In genomic region chr10:118754132-118754555, GRCh38 we compare ENCODE assay signal across 8 cellular contexts. TPM values are rescaled to one million over a fixed set of nuclear protein-coding genes. Genes with fewer than 3 reads are reported as not detected.
DNase-seq lines count a peak whose midpoint lies in the region; ATAC-seq and TF ChIP-seq lines count a peak whose summit lies in the region.

No MANE protein-coding gene starts in this region.

- H3K9ac ChIP-seq in SK-N-MC (ENCODE audit: insufficient read length): peak overlapping the region; percentile 80

- H3K36me3 ChIP-seq in SK-N-MC (ENCODE audit: insufficient read depth, low read length): no peaks in the 10 kb centered on the region
- no peaks in the 10 kb centered on the region for H3K36me3 ChIP-seq in iPS DF 6.9 (ENCODE audit: control insufficient read depth, insufficient read depth, low read length)
- no peaks in the 10 kb centered on the region for H3K36me3 ChIP-seq in sigmoid colon

- WGBS in iPS DF 6.9 (ENCODE audit: insufficient coverage, insufficient read length): no CpG with 5 or more reads among the region's 26 CpGs
- WGBS in sigmoid colon, 2 donors: 0 to 1% methylated on average over 26 of the region's 26 CpGs

- no peak overlapping the region for H3K27ac ChIP-seq in SK-N-MC
- H3K27ac ChIP-seq in iPS DF 6.9 (ENCODE audit: low read length): no peak overlapping the region
- peak overlapping the region; percentile 83 to 98 (median 94) for H3K27ac ChIP-seq in sigmoid colon

- H3K4me3 ChIP-seq in AG09309 (ENCODE audit: control insufficient read depth, low read depth, low read length): peak overlapping the region; percentile 88
- H3K4me3 ChIP-seq in SK-N-MC: peak overlapping the region; percentile 83
- H3K4me3 ChIP-seq in astrocyte of the cerebellum (ENCODE audit: low read depth, low read length): peak overlapping the region; percentile 69
- peak overlapping the region; percentile 73 for H3K4me3 ChIP-seq in iPS DF 6.9 (ENCODE audit: low read length)
- H3K4me3 ChIP-seq in sigmoid colon: peak overlapping the region; percentile 91 to 99 (median 98)

- no peak for TF ChIP-seq POLR2A in sigmoid colon (IDR thresholded peaks at IDR 0.05)

- no peak for DNase-seq in AG09309 (ENCODE audit: low read depth)
- DNase-seq in SK-N-MC (ENCODE audit: low read depth, low spot score): no peak
- no peak for DNase-seq in astrocyte of the cerebellum (ENCODE audit: low read depth)
- DNase-seq in iPS DF 6.9 (ENCODE audit: low read depth, low spot score): no peak
- DNase-seq in sigmoid colon: peak; percentile 73
- DNase-seq in MV-4-11 (lab: John Stamatoyannopoulos, UW): no peak

- TF ChIP-seq CTCF in AG09309 (IDR thresholded peaks at IDR 0.05; ENCODE audit: control insufficient read depth, insufficient read depth, low read depth, low read length, missing control alignments) (no peak), astrocyte of the cerebellum (IDR thresholded peaks at IDR 0.05; ENCODE audit: low read depth, low read length, missing control alignments) (no peak), sigmoid colon (IDR thresholded peaks at IDR 0.05) (no peak)

- H3K27me3 ChIP-seq in iPS DF 6.9 (ENCODE audit: control insufficient read depth, insufficient read depth, low read length) (no peaks in the 10 kb centered on the region), sigmoid colon (no peaks in the 10 kb centered on the region)

- intact Hi-C loops in sigmoid colon (cut with DNase I): no loop called here

- H3K9me3 ChIP-seq in SK-N-MC (ENCODE audit: low read depth, low read length) (no peaks in the 10 kb centered on the region), iPS DF 6.9 (ENCODE audit: control insufficient read depth, insufficient read depth, low read length) (no peaks in the 10 kb centered on the region), sigmoid colon (no peaks in the 10 kb centered on the region)

- in situ Hi-C loops in astrocyte of the cerebellum (cut with HindIII; ENCODE audit: low sequenced_read_pairs): no loop called here

- no peaks in the 10 kb centered on the region for H3K4me1 ChIP-seq in iPS DF 6.9 (ENCODE audit: control insufficient read depth, insufficient read depth, low read length)
- H3K4me1 ChIP-seq in sigmoid colon: peaks cover 0 to 51% (median 33%) of the 10 kb centered on the region in 4 donors

- ATAC-seq in GM18909 (IDR thresholded peaks at IDR 0.05; ENCODE audit: poor library complexity, unreplicated experiment) (peak; percentile 23), HG03280 (IDR thresholded peaks at IDR 0.05; ENCODE audit: unreplicated experiment) (peak; percentile 8)

- TF ChIP-seq EP300 in sigmoid colon (IDR thresholded peaks at IDR 0.05): no peak

RNA-seq across cellular contexts. Expression of gene CACUL1, which starts 0.6 kb away (rescaled TPM):
- total RNA-seq in sigmoid colon: 10 to 100 TPM; 41.0 to 51.7 (median 50.4) TPM
- polyA plus RNA-seq in sigmoid colon: 1 to 10 TPM; 4.2 to 8.7 (median 6.9) TPM

Comparison
In these comparisons a context has a peak if more than half of its experiments do, and no peak if none do; other contexts are left out.
1. H3K27ac ChIP-seq: peak in sigmoid colon (4 of 4); none in SK-N-MC (single experiment) and iPS DF 6.9 (single experiment).
2. Peak in every context shown above with its lines, with median percentiles within 50 percentile points of each other: H3K4me3 ChIP-seq.